In the genomic region with DNA sequence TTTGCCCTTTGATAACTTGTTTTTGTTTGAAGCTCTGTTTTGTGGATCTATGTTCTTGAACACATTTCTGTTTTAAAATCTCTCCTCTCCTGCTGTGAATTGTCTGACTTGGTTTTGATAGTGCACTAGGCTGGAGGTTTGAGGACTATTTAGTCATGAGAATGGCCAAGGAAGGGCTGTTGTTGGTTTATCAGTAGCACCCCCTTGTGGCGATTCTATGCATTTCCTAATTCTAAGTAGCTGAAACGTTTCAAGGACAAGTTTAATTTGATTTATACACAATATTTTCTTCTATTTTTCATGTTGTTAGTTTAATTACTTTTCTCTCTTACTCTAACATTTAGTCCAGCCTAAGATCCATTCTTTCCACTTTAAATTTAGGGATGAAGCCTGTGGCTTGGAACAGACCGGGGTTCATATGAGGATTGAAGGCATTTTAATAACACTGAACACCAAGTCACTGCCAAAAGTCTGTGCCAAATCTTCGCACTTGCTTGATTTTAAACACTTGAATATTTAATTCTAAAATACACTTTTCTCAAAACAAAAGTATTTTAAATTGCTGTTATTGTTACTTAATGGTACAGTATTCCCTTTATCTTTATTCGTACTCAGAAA, we compare ENCODE assay signal across 8 cellular contexts.
DNase-seq lines count a peak whose midpoint lies in the region; ATAC-seq and TF ChIP-seq lines count a peak whose summit lies in the region.

No MANE protein-coding gene starts in this region.

- no peaks in the 10 kb centered on the region for H3K9me3 Mint-ChIP-seq in HFFc6
- H3K9me3 Mint-ChIP-seq in nephron = no peaks in the 10 kb centered on the region

- H3K4me1 Mint-ChIP-seq in HFFc6 (ENCODE audit: low read depth) (peaks cover 26% of the 10 kb centered on the region), nephron (no peaks in the 10 kb centered on the region)

- H3K27ac Mint-ChIP-seq in HFFc6 (no peak overlapping the region), nephron (no peak overlapping the region)

- ATAC-seq in SK-N-SH treated with all-trans-retinoic acid at 6 μM for 48 hours = peak; percentile 91

- H3K4me3 ChIP-seq in GM12865 (ENCODE audit: low read depth, low read length) (no peak overlapping the region), epithelial cell of esophagus (ENCODE audit: low read length) (no peak overlapping the region), coronary artery (no peak overlapping the region)

- H3K27ac ChIP-seq in coronary artery = no peak overlapping the region

- TF ChIP-seq CTCF in GM12865 (IDR thresholded peaks at IDR 0.05; ENCODE audit: insufficient read depth, low read depth, low read length, missing control alignments) (peak; percentile 79), HFFc6 (IDR thresholded peaks at IDR 0.05) (peak; percentile 97), epithelial cell of esophagus (IDR thresholded peaks at IDR 0.05; ENCODE audit: insufficient read depth, low read depth, low read length, missing control alignments) (peak; percentile 80), nephron (IDR thresholded peaks at IDR 0.05; ENCODE audit: unreplicated experiment in 3 of 3) (peak; percentile 66 to 84 (median 76)), coronary artery (IDR thresholded peaks at IDR 0.05) (no peak)

- DNase-seq in AML-193 (lab: John Stamatoyannopoulos, UW) (peak; percentile 39 to 60), GM12865 (ENCODE audit: low read depth) (peak; percentile 75), HFFc6 (peak; percentile 61), NAMALWA (ENCODE audit: low spot score) (peak; percentile 75), epithelial cell of esophagus (ENCODE audit: low read depth) (peak; percentile 73), coronary artery (ENCODE audit: low spot score) (no peak)

- H3K27me3 Mint-ChIP-seq in HFFc6 (ENCODE audit: insufficient read depth) (peaks cover 2% of the 10 kb centered on the region), nephron (ENCODE audit: low read depth) (peaks cover 6% of the 10 kb centered on the region)

- H3K36me3 Mint-ChIP-seq in HFFc6 (ENCODE audit: low read depth) (no peaks in the 10 kb centered on the region), nephron (ENCODE audit: low read depth) (no peaks in the 10 kb centered on the region)

- H3K4me3 Mint-ChIP-seq in HFFc6 (no peak overlapping the region), nephron (no peak overlapping the region)

TF ChIP-seq in SK-N-SH treated with all-trans-retinoic acid at 6 μM for 48 hours, 23 proteins besides CTCF, POLR2A, EP300 and RAD21:
- TF ChIP-seq GLIS3 (CRISPR knock-in tag; IDR thresholded peaks at IDR 0.05) (no peak), ISL1 (CRISPR knock-in tag; IDR thresholded peaks at IDR 0.05) (no peak), ESRRG (CRISPR knock-in tag; IDR thresholded peaks at IDR 0.05) (no peak), ZNF565 (CRISPR knock-in tag; conservative IDR thresholded peaks at IDR 0.05; ENCODE audit: low read depth) (no peak), ZFP3 (CRISPR knock-in tag; IDR thresholded peaks at IDR 0.05) (no peak), BACH2 (CRISPR knock-in tag; IDR thresholded peaks at IDR 0.05; ENCODE audit: borderline replicate concordance) (no peak), TCF4 (CRISPR knock-in tag; IDR thresholded peaks at IDR 0.05; ENCODE audit: borderline replicate concordance) (no peak), RARB (CRISPR knock-in tag; IDR thresholded peaks at IDR 0.05) (no peak), OSR1 (CRISPR knock-in tag; IDR thresholded peaks at IDR 0.05) (no peak), ARNTL (CRISPR knock-in tag; IDR thresholded peaks at IDR 0.05; ENCODE audit: borderline replicate concordance, low read depth) (no peak)
- TF ChIP-seq, protein P1, sequence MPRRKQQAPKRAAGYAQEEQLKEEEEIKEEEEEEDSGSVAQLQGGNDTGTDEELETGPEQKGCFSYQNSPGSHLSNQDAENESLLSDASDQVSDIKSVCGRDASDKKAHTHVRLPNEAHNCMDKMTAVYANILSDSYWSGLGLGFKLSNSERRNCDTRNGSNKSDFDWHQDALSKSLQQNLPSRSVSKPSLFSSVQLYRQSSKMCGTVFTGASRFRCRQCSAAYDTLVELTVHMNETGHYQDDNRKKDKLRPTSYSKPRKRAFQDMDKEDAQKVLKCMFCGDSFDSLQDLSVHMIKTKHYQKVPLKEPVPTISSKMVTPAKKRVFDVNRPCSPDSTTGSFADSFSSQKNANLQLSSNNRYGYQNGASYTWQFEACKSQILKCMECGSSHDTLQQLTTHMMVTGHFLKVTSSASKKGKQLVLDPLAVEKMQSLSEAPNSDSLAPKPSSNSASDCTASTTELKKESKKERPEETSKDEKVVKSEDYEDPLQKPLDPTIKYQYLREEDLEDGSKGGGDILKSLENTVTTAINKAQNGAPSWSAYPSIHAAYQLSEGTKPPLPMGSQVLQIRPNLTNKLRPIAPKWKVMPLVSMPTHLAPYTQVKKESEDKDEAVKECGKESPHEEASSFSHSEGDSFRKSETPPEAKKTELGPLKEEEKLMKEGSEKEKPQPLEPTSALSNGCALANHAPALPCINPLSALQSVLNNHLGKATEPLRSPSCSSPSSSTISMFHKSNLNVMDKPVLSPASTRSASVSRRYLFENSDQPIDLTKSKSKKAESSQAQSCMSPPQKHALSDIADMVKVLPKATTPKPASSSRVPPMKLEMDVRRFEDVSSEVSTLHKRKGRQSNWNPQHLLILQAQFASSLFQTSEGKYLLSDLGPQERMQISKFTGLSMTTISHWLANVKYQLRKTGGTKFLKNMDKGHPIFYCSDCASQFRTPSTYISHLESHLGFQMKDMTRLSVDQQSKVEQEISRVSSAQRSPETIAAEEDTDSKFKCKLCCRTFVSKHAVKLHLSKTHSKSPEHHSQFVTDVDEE (CRISPR knock-in tag; IDR thresholded peaks at IDR 0.05) = no peak
